21 cellular contexts compared by ENCODE assay signal in the genomic region with DNA sequence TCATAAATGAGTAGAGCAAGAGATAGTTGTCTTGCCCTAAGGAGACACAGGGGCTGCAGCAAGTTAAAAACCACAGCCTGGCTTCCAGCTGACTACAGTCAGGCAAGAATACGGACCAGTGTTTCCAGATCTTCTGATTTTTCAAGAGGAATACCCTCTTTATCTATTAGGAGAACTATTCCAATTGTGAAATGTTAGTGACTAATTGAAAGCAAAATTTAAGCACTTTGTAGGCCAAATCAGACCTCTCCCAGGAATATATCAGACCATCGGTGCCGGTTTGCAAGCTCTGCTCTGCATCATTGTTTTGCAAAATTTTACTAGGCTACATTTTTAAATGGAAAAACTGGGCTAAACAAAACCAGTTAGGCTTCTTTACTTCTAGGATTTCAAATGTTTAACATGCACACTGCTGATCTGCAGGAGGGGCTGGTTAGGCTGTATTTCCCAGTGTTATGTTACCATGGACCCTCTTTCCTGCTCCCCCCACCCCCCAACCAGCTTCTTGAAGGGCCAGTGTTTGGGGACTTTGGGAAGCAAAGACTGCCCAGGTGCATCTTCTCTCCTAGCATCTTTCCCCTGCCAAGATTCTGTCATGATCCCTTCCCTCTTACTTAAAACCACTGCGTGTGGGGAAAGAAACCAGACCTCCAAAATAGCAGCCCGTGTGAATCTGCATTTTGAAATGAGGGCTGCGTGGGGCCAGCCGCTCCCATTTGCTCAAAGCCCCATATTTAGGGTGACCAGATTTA. TPM values are rescaled to one million over a fixed set of nuclear protein-coding genes. Genes with fewer than 3 reads are reported as not detected.
DNase-seq lines count a peak whose midpoint lies in the region; ATAC-seq and TF ChIP-seq lines count a peak whose summit lies in the region.
"Had no signal": no experiment of that assay in that cellular context is flagged by ENCODE, and none has a peak within 500 bp of the region (broad histone marks: within the 10 kb centered on the region; RNA-seq: fewer than 3 reads in every experiment).

No MANE protein-coding gene starts in this region.

- peak in 1 of 4 donors; percentile 33 for TF ChIP-seq EP300 in upper lobe of left lung (IDR thresholded peaks at IDR 0.05)

- peak overlapping the region; percentile 54 for H2BK20ac ChIP-seq in IMR-90 (ENCODE audit: low read depth, low read length)

- peak overlapping the region; percentile 87 for H2BK15ac ChIP-seq in IMR-90 (ENCODE audit: low read depth, low read length)
- H2BK15ac ChIP-seq in mesendoderm (replicated peaks; ENCODE audit: low read depth): no peak overlapping the region

- H3K4me3 Mint-ChIP-seq in endothelial cell (ENCODE audit: unreplicated experiment): peak overlapping the region; percentile 43
- no peak overlapping the region for H3K4me3 Mint-ChIP-seq in immature natural killer cell
- H3K4me3 Mint-ChIP-seq: activated CD4-positive, alpha-beta memory T cell treated with anti-CD3 and anti-CD28 coated beads for 36 hours; activated naive CD8-positive, alpha-beta T cell treated with anti-CD3 and anti-CD28 coated beads for 36 hours; activated T-cell treated with anti-CD3 and anti-CD28 coated beads, Interleukin-2, amount 50 U/mL, for 72 hours; IgD-negative memory B cell had no signal

- H2AK5ac ChIP-seq in IMR-90 (ENCODE audit: low read depth, low read length): peak overlapping the region; percentile 91
- H2AK5ac ChIP-seq in mesendoderm (ENCODE audit: low read length): no peak overlapping the region

- no peak for TF ChIP-seq RAD21 in IMR-90 (IDR thresholded peaks at IDR 0.05; ENCODE audit: low read length)

- H2AK9ac ChIP-seq in IMR-90 (replicated peaks; ENCODE audit: low read depth, low read length, poor library complexity): no peak overlapping the region

- TF ChIP-seq POLR2A in IMR-90 (IDR thresholded peaks at IDR 0.05; ENCODE audit: low read depth, low read length) (no peak), upper lobe of left lung (IDR thresholded peaks at IDR 0.05) (no peak), breast epithelium (IDR thresholded peaks at IDR 0.05) (no peak)

- intact Hi-C loops in IMR-90 (cut with micrococcal nuclease): loop anchor here (2.0 kb wide), 1 partner anchor 47 kb away; no protein-coding TSS in a partner anchor
- intact Hi-C loops in breast epithelium (cut with DNase I; ENCODE audit: low total_unique reads): no loop called here

- H3K9me1 ChIP-seq in IMR-90 (ENCODE audit: insufficient read depth, low read length): peaks cover 27% of the 10 kb centered on the region

- H3K4me2 ChIP-seq in IMR-90 (ENCODE audit: low read depth, low read length): peak overlapping the region; percentile 32
- no peak overlapping the region for H3K4me2 ChIP-seq in mesendoderm (ENCODE audit: low read length)
- H3K4me2 ChIP-seq: BLaER1 treated with 17β-estradiol and CSF1 and Interleukin-3, amounts not matched to agents 10 nM and 100 nM had no signal

- no peak overlapping the region for H3K27ac Mint-ChIP-seq in endothelial cell (ENCODE audit: unreplicated experiment)
- no peak overlapping the region for H3K27ac Mint-ChIP-seq in immature natural killer cell
- H3K27ac Mint-ChIP-seq: activated CD4-positive, alpha-beta memory T cell treated with anti-CD3 and anti-CD28 coated beads for 36 hours; activated naive CD8-positive, alpha-beta T cell treated with anti-CD3 and anti-CD28 coated beads for 36 hours; activated T-cell treated with anti-CD3 and anti-CD28 coated beads, Interleukin-2, amount 50 U/mL, for 72 hours had no signal

- in situ Hi-C loops in IMR-90 (cut with MboI; ENCODE audit: low sequenced_read_pairs): no loop called here

- H2AFZ ChIP-seq in IMR-90 (replicated peaks; ENCODE audit: low read length, poor library complexity): peak overlapping the region; percentile 93

- H3K9ac ChIP-seq in IMR-90 (ENCODE audit: low read depth, low read length) (peak overlapping the region; percentile 45; the same call in 1 of the 2 replicates), mesendoderm (ENCODE audit: low read length) (no peak overlapping the region)
- H3K9ac ChIP-seq: BLaER1 treated with 17β-estradiol and CSF1 and Interleukin-3, amounts not matched to agents 10 nM and 100 nM had no signal

- H3K4me1 ChIP-seq in IMR-90 (ENCODE audit: control insufficient read depth, insufficient read depth, low read length) (peaks cover 44% of the 10 kb centered on the region), mesendoderm (ENCODE audit: control insufficient read depth, low read depth, low read length) (peaks cover 17% of the 10 kb centered on the region), upper lobe of left lung (peaks cover 7 to 17% (median 10%) of the 10 kb centered on the region in 4 donors), breast epithelium (no peaks in the 10 kb centered on the region)

- DNase-seq in IMR-90: peak; percentile 72
- DNase-seq in endothelial cell (ENCODE audit: low spot score): no peak
- no peak for DNase-seq in mesendoderm
- no peak for DNase-seq in upper lobe of left lung
- no peak for DNase-seq in immature natural killer cell
- no peak for DNase-seq in WERI-Rb-1
- DNase-seq in breast epithelium (ENCODE audit: low spot score in 2 of 2): no peak
- DNase-seq: activated CD4-positive, alpha-beta memory T cell treated with anti-CD3 and anti-CD28 coated beads for 36 hours; activated naive CD8-positive, alpha-beta T cell treated with anti-CD3 and anti-CD28 coated beads for 36 hours; activated T-cell treated with anti-CD3 and anti-CD28 coated beads, Interleukin-2, amount 50 U/mL, for 72 hours; DMS153; effector CD8-positive, alpha-beta T cell; NCI-H2029 treated with DMSO at 0.1 percent for 48 hours; NCI-H524; occipital lobe; stimulated activated CD4-positive, alpha-beta T cell treated with anti-CD3 and anti-CD28 coated beads, Interleukin-4, amount 100 ng/mL, for 4 hours; thyroid gland had no signal

- 0 out of 2 replicates have a peak overlapping the region, but pooled peaks have one; percentile 1 for H3K56ac ChIP-seq in IMR-90 (ENCODE audit: extremely low read depth, insufficient read depth, low read length)
- peak overlapping the region; percentile 87 for H3K56ac ChIP-seq in mesendoderm (ENCODE audit: low read length)

- H3K27me3 ChIP-seq in IMR-90 (ENCODE audit: control insufficient read depth, insufficient read depth, low read length) (no peaks in the 10 kb centered on the region), mesendoderm (ENCODE audit: insufficient read depth, low read length, poor library complexity) (no peaks in the 10 kb centered on the region), upper lobe of left lung (peaks cover 0 to 14% (median 8%) of the 10 kb centered on the region in 4 donors), WERI-Rb-1 (ENCODE audit: insufficient read depth, low read depth, severe bottlenecking) (no peaks in the 10 kb centered on the region), breast epithelium (peaks cover 0 to 9% of the 10 kb centered on the region in 2 donors)
- H3K27me3 ChIP-seq: thyroid gland had no signal

- H3K4ac ChIP-seq in IMR-90 (ENCODE audit: low read depth, low read length): peak overlapping the region; percentile 91
- no peak overlapping the region for H3K4ac ChIP-seq in mesendoderm (ENCODE audit: low read depth, low read length)

- peak overlapping the region; percentile 93 for H3K14ac ChIP-seq in IMR-90 (replicated peaks; ENCODE audit: low read depth, low read length)

- H4K20me1 ChIP-seq in IMR-90 (ENCODE audit: insufficient read depth, low read length): peaks cover 3% of the 10 kb centered on the region; the same call in 1 of the 2 replicates
- H4K20me1 ChIP-seq: BLaER1 treated with 17β-estradiol and CSF1 and Interleukin-3, amounts not matched to agents 10 nM and 100 nM had no signal

- peak overlapping the region; percentile 83 for H4K91ac ChIP-seq in IMR-90 (ENCODE audit: insufficient read depth, low read depth, low read length)

- CTCF ChIA-PET in IMR-90 (lab: Yijun Ruan, JAX): no interaction called here

- TF ChIP-seq CTCF in IMR-90 (conservative IDR thresholded peaks at IDR 0.05; ENCODE audit: low read depth, low read length) (no peak), endothelial cell (IDR thresholded peaks at IDR 0.05; ENCODE audit: unreplicated experiment) (no peak), upper lobe of left lung (IDR thresholded peaks at IDR 0.05) (no peak), WERI-Rb-1 (IDR thresholded peaks at IDR 0.05; ENCODE audit: low read depth, low read length) (no peak), breast epithelium (IDR thresholded peaks at IDR 0.05) (no peak)

- no peaks in the 10 kb centered on the region for H3K79me2 ChIP-seq in mesendoderm (ENCODE audit: control insufficient read depth, insufficient read depth, low read length)

- H4K5ac ChIP-seq in IMR-90 (ENCODE audit: low read depth, low read length) (peak overlapping the region; percentile 87), mesendoderm (ENCODE audit: low read length) (no peak overlapping the region)

- H3K27ac ChIP-seq in IMR-90 (ENCODE audit: insufficient read depth, low read length) (peak overlapping the region; percentile 95; the same call in 1 of the 2 replicates), mesendoderm (ENCODE audit: low read depth, low read length) (no peak overlapping the region), upper lobe of left lung (peak overlapping the region; percentile 6 to 81 (median 76)), WERI-Rb-1 (no peak overlapping the region), breast epithelium (no peak overlapping the region)
- H3K27ac ChIP-seq: BLaER1 treated with 17β-estradiol and CSF1 and Interleukin-3, amounts not matched to agents 10 nM and 100 nM; thyroid gland had no signal

- H3K79me1 ChIP-seq in IMR-90 (ENCODE audit: low read depth in 1 of 2, low read length in 2 of 2) (peaks cover 0 to 22% of the 10 kb centered on the region in 2 experiments; a peak in 3 of 4 replicates), mesendoderm (ENCODE audit: low read length) (no peaks in the 10 kb centered on the region)

- ATAC-seq in IMR-90 (ENCODE audit: low read depth) (no peak), upper lobe of left lung (ENCODE audit: low FRiP score in 2 of 2) (peak in 1 of 2 donors; percentile 2), HG03280 (IDR thresholded peaks at IDR 0.05; ENCODE audit: unreplicated experiment) (no peak)
- ATAC-seq: activated T-cell treated with anti-CD3 and anti-CD28 coated beads, Interleukin-2, amount 50 U/mL, for 72 hours; HCT116 had no signal

- H3K4me1 Mint-ChIP-seq in endothelial cell (ENCODE audit: unreplicated experiment) (peaks cover 20% of the 10 kb centered on the region), immature natural killer cell (peaks cover 12 to 16% of the 10 kb centered on the region in 2 donors)

- H4K8ac ChIP-seq in IMR-90 (ENCODE audit: low read depth in 2 of 2, low read length in 2 of 2) (peak overlapping the region; percentile 56 to 76; a peak in 3 of 4 replicates), mesendoderm (ENCODE audit: low read depth, low read length) (no peak overlapping the region)

- H3K27me3 Mint-ChIP-seq in endothelial cell (ENCODE audit: unreplicated experiment) (peaks cover 3% of the 10 kb centered on the region), immature natural killer cell (ENCODE audit: low read depth in 3 of 3) (peaks cover 2 to 8% (median 6%) of the 10 kb centered on the region in 3 donors)

- H3K23ac ChIP-seq in IMR-90 (ENCODE audit: low read depth, low read length): peak overlapping the region; percentile 72
- H3K23ac ChIP-seq in mesendoderm (ENCODE audit: low read length): no peak overlapping the region

- H3K36me3 Mint-ChIP-seq in endothelial cell (ENCODE audit: low read depth, unreplicated experiment): no peaks in the 10 kb centered on the region
- peaks cover 0 to 4% (median 0%) of the 10 kb centered on the region in 3 donors for H3K36me3 Mint-ChIP-seq in immature natural killer cell
- H3K36me3 Mint-ChIP-seq: activated CD4-positive, alpha-beta memory T cell treated with anti-CD3 and anti-CD28 coated beads for 36 hours; activated naive CD8-positive, alpha-beta T cell treated with anti-CD3 and anti-CD28 coated beads for 36 hours had no signal

- dilution Hi-C loops in IMR-90 (cut with HindIII; ENCODE audit: low sequenced_read_pairs, unreplicated experiment): no loop called here

- POLR2A ChIA-PET in IMR-90 (lab: Charles Lee; ENCODE audit: unreplicated experiment): no interaction called here

- no TSS peak for BruUV-seq in IMR-90 (replicated peaks; lab: Mats Ljungman, UMichigan)

- H3K36me3 ChIP-seq in IMR-90 (ENCODE audit: control insufficient read depth, insufficient read depth, low read length) (no peaks in the 10 kb centered on the region), mesendoderm (ENCODE audit: control insufficient read depth, insufficient read depth, low read length) (no peaks in the 10 kb centered on the region), upper lobe of left lung (no peaks in the 10 kb centered on the region), WERI-Rb-1 (no peaks in the 10 kb centered on the region), breast epithelium (no peaks in the 10 kb centered on the region)
- H3K36me3 ChIP-seq: BLaER1 treated with 17β-estradiol and CSF1 and Interleukin-3, amounts not matched to agents 10 nM and 100 nM; thyroid gland had no signal

- H3K4me3 ChIP-seq in IMR-90 (ENCODE audit: insufficient read depth, low read depth, low read length) (no peak overlapping the region), mesendoderm (ENCODE audit: low read length) (no peak overlapping the region), upper lobe of left lung (no peak overlapping the region), WERI-Rb-1 (ENCODE audit: low read depth, low read length) (no peak overlapping the region), breast epithelium (no peak overlapping the region)
- H3K4me3 ChIP-seq: BLaER1 treated with 17β-estradiol and CSF1 and Interleukin-3, amounts not matched to agents 10 nM and 100 nM had no signal

- H3K9me3 ChIP-seq in IMR-90 (ENCODE audit: control insufficient read depth, insufficient read depth, low read length) (no peaks in the 10 kb centered on the region), upper lobe of left lung (no peaks in the 10 kb centered on the region), WERI-Rb-1 (ENCODE audit: severe bottlenecking) (no peaks in the 10 kb centered on the region), breast epithelium (no peaks in the 10 kb centered on the region)
- H3K9me3 ChIP-seq: BLaER1 treated with 17β-estradiol and CSF1 and Interleukin-3, amounts not matched to agents 10 nM and 100 nM; thyroid gland had no signal

- H2BK5ac ChIP-seq in IMR-90 (ENCODE audit: low read depth, low read length, poor library complexity, severe bottlenecking) (peak overlapping the region; percentile 49), mesendoderm (ENCODE audit: low read length) (no peak overlapping the region)

- H3K9me3 Mint-ChIP-seq in endothelial cell (ENCODE audit: unreplicated experiment) (no peaks in the 10 kb centered on the region), immature natural killer cell (no peaks in the 10 kb centered on the region)
- H3K9me3 Mint-ChIP-seq: activated CD4-positive, alpha-beta memory T cell treated with anti-CD3 and anti-CD28 coated beads for 36 hours; activated naive CD8-positive, alpha-beta T cell treated with anti-CD3 and anti-CD28 coated beads for 36 hours; activated T-cell treated with anti-CD3 and anti-CD28 coated beads, Interleukin-2, amount 50 U/mL, for 72 hours; IgD-negative memory B cell had no signal

- H3K18ac ChIP-seq in IMR-90 (ENCODE audit: low read depth, low read length) (peak overlapping the region; percentile 84), mesendoderm (ENCODE audit: low read length) (no peak overlapping the region)

- no CpG with 5 or more reads among the region's 7 CpGs for WGBS in IMR-90 (ENCODE audit: extremely low coverage in 2 of 2, insufficient read length in 1 of 2), 2 experiments
- WGBS in mesendoderm (ENCODE audit: extremely low coverage, insufficient coverage, low lambda C conversion rate): no CpG with 5 or more reads among the region's 7 CpGs
- WGBS in upper lobe of left lung, 2 donors: 48 to 70% methylated on average over 7 of the region's 7 CpGs

- H2BK120ac ChIP-seq in IMR-90 (ENCODE audit: low read depth, low read length) (peak overlapping the region; percentile 83), mesendoderm (ENCODE audit: low read depth, low read length) (no peak overlapping the region)

RNA-seq across cellular contexts. Expression of a gene that starts 1.1 kb away (rescaled TPM):
- total RNA-seq in IMR-90 (2012; rRNA removed) (15.0 and 15.2 TPM in 2 replicates), endothelial cell (ENCODE audit: unreplicated experiment) (3.8 TPM), upper lobe of left lung (1 to 10 TPM in 5 of 6 donors, under 1 TPM in 1; 0.78 to 6.3 (median 2.8) TPM), breast epithelium (1 to 10 TPM in 1 of 3 donors, under 1 TPM in 2; 0.48 to 1.3 (median 0.98) TPM)
- polyA plus RNA-seq in IMR-90 (2012; rRNA removed) (14.8 and 15.5 TPM in 2 replicates), immature natural killer cell (not detected)
- polyA plus RNA-seq in IMR-90 (2012; cell fraction: cytosol; rRNA removed): 10.1 and 22.7 TPM in 2 replicates
- 3.4 and 9.5 TPM in 2 replicates for polyA plus RNA-seq in IMR-90 (2012; cell fraction: nucleus; rRNA removed; ENCODE audit: low replicate concordance)
- 2.4 TPM for polyA plus RNA-seq in mesendoderm (2013, experiment 1 of 2)
- polyA plus RNA-seq in mesendoderm (2013, experiment 2 of 2): 2.6 TPM
- total RNA-seq: activated CD4-positive, alpha-beta memory T cell treated with anti-CD3 and anti-CD28 coated beads for 36 hours; activated naive CD8-positive, alpha-beta T cell treated with anti-CD3 and anti-CD28 coated beads for 36 hours; activated T-cell treated with anti-CD3 and anti-CD28 coated beads, Interleukin-2, amount 50 U/mL, for 72 hours had no signal
- polyA plus RNA-seq: IgD-negative memory B cell had no signal

RNA-seq across cellular contexts. Expression of a gene that starts 14.3 kb away (rescaled TPM):
- total RNA-seq in IMR-90 (2012; rRNA removed): under 0.01 and 0.18 TPM in 2 replicates
- polyA plus RNA-seq in IMR-90 (2012; rRNA removed): 0.17 and 0.19 TPM in 2 replicates
- 0.11 and 0.24 TPM in 2 replicates for polyA plus RNA-seq in IMR-90 (2012; cell fraction: cytosol; rRNA removed)
- polyA plus RNA-seq in IMR-90 (2012; cell fraction: nucleus; rRNA removed; ENCODE audit: low replicate concordance): 1.5 and 2.4 TPM in 2 replicates
- 1.1 TPM for total RNA-seq in endothelial cell (ENCODE audit: unreplicated experiment)
- polyA plus RNA-seq in mesendoderm (2013, experiment 1 of 2): 0.01 TPM
- polyA plus RNA-seq in mesendoderm (2013, experiment 2 of 2): not detected
- total RNA-seq in upper lobe of left lung: 1 to 10 TPM in 4 of 6 donors, under 1 TPM in 1, not detected in 1; 0.29 to 2.4 (median 1.8) TPM
- polyA plus RNA-seq in immature natural killer cell: not detected
- total RNA-seq in breast epithelium: under 1 TPM in 1 of 3 donors, not detected in 2; under 0.01 TPM
- total RNA-seq: activated CD4-positive, alpha-beta memory T cell treated with anti-CD3 and anti-CD28 coated beads for 36 hours; activated naive CD8-positive, alpha-beta T cell treated with anti-CD3 and anti-CD28 coated beads for 36 hours; activated T-cell treated with anti-CD3 and anti-CD28 coated beads, Interleukin-2, amount 50 U/mL, for 72 hours; thyroid gland had no signal
- polyA plus RNA-seq: IgD-negative memory B cell had no signal

RNA-seq across cellular contexts. Expression of a gene that starts 53.7 kb away (rescaled TPM):
- total RNA-seq in IMR-90 (2012; rRNA removed) (18.3 and 19.7 TPM in 2 replicates), endothelial cell (ENCODE audit: unreplicated experiment) (41.5 TPM), upper lobe of left lung (10 to 100 TPM; 21.7 to 71.2 (median 30.4) TPM), breast epithelium (10 to 100 TPM; 20.6 to 37.7 (median 36.1) TPM)
- polyA plus RNA-seq in IMR-90 (2012; rRNA removed) (18.2 and 18.8 TPM in 2 replicates), immature natural killer cell (10 to 100 TPM in 1 of 3 donors, 1 to 10 TPM in 2; 3.2 to 21.5 (median 3.5) TPM)
- 11.7 and 14.4 TPM in 2 replicates for polyA plus RNA-seq in IMR-90 (2012; cell fraction: cytosol; rRNA removed)
- polyA plus RNA-seq in IMR-90 (2012; cell fraction: nucleus; rRNA removed; ENCODE audit: low replicate concordance): 43.7 and 51.8 TPM in 2 replicates
- 79.8 TPM for polyA plus RNA-seq in mesendoderm (2013, experiment 1 of 2)
- 80.6 TPM for polyA plus RNA-seq in mesendoderm (2013, experiment 2 of 2)

Comparison
In these comparisons a context has a peak if more than half of its experiments do, and no peak if none do; other contexts are left out.
1. H3K27ac ChIP-seq: peak in IMR-90 (single experiment) and upper lobe of left lung (4 of 4); none in mesendoderm (single experiment), WERI-Rb-1 (single experiment) and breast epithelium (0 of 2).